In the genomic region with DNA sequence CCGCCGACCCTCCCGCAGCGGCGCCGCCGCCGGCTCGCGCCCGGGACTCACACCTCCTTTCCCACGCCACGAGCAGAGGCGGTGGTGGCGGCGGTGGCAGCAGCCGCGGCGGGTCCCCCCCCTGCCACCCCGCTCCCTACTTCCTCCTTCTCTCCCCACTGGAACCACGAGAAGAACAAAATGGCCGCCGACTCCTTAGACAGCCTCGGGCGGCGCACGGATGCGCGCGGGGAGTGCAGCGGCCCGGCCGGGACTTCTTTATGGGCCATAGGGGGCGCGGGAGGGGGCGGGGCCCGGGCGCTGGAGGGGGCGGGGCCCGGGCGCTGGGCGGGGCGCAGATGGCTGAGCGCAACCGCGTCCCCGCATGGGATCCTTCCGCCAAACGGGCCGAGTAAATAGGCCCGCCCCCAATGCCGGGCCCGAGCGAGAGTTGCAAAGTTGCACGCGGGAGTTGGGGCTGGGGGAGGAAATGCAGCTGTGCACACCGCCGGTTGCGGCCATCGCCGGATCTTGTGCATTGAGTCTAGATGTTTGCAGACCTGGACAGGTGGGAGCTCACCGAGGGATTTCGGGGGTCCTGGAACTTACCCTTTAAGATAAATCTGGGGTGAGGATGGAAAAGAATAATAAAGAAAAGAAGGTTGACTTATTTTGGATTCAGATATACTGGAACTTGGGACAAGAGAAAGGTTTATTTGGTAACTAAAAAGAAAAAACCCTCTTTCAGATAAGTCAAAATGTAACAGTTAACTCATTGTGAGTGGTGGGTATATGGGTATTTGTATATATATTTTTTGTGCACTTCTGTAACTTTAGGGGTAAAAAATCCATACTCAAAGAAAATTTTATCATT, we compare ENCODE assay signal across 8 cellular contexts. TPM values are rescaled to one million over a fixed set of nuclear protein-coding genes. Genes with fewer than 3 reads are reported as not detected.
DNase-seq lines count a peak whose midpoint lies in the region; ATAC-seq, FAIRE-seq and TF ChIP-seq lines count a peak whose summit lies in the region.

Gene PPP1CC, minus strand, starts transcription at position 174 of the 853 bp plus-strand sequence. CDS start 184 bp downstream, outside the sequence.

- ATAC-seq in HG02759 (IDR thresholded peaks at IDR 0.05; ENCODE audit: unreplicated experiment) (peak; percentile 83), Right ventricle myocardium superior (ENCODE audit: poor library complexity) (peak; percentile 95), pancreas (peak; percentile 93 to 97 (median 94))

- H3K4me3 ChIP-seq in pancreas, result peak within 1 kb of the TSS; percentile 66 to 95 (median 92)
- peak within 1 kb of the TSS; percentile 59 to 99 (median 92) for H3K4me3 ChIP-seq in thyroid gland (replicated peaks in 1 of 3)

- 1% methylated on average over 47 to 63 of the region's 63 CpGs for WGBS in pancreas, 2 donors
- 1% methylated on average over 38 to 53 of the region's 63 CpGs for WGBS in thyroid gland, 2 donors

- CTCF ChIA-PET in GM10248 (lab: Yijun Ruan, JAX), result no interaction called here

- H3K36me3 ChIP-seq in pancreas (no peaks in the 10 kb centered on the region), thyroid gland (no peaks in the 10 kb centered on the region)

- TF ChIP-seq CTCF in GM10248 (IDR thresholded peaks at IDR 0.05; ENCODE audit: control extremely low read depth, extremely low read depth, low read depth, missing control alignments) (no peak), pancreas (IDR thresholded peaks at IDR 0.05) (no peak), thyroid gland (IDR thresholded peaks at IDR 0.05) (no peak)

- H3K27ac ChIP-seq in pancreas (peak within 1 kb of the TSS; percentile 76 to 87 (median 82)), thyroid gland (peak within 1 kb of the TSS; percentile 84 to 89 (median 87))

- peak; percentile 9 to 79 for TF ChIP-seq POLR2A in thyroid gland (IDR thresholded peaks at IDR 0.05)

- FAIRE-seq in pancreas (lab: Jason Lieb, UNC), result no peak

- H3K4me1 ChIP-seq in pancreas (peaks cover 20 to 31% (median 29%) of the 10 kb centered on the region in 3 donors), thyroid gland (peaks cover 34 to 38% of the 10 kb centered on the region in 2 donors)

- peak; percentile 95 for DNase-seq in GM10248 (ENCODE audit: extremely low spot score)
- DNase-seq in NCI-H1417 treated with DMSO at 0.1 percent for 48 hours (lab: John Stamatoyannopoulos, UW), result peak; percentile 47
- peak; percentile 85 to 89 for DNase-seq in SW 1271 (lab: John Stamatoyannopoulos, UW)
- DNase-seq in activated naive CD8-positive, alpha-beta T cell treated with anti-CD3 and anti-CD28 coated beads, Interleukin-2, amount 50 U/mL, for 16 hours (ENCODE audit: low read depth, low spot score), result peak; percentile 79
- DNase-seq in Right ventricle myocardium superior, result peak; percentile 97
- DNase-seq in pancreas, result peak; percentile 93 to 97 (median 94)
- peak; percentile 94 for DNase-seq in thyroid gland

- H3K9me3 ChIP-seq in pancreas (no peaks in the 10 kb centered on the region), thyroid gland (no peaks in the 10 kb centered on the region)

- POLR2A ChIA-PET in GM10248 (lab: Yijun Ruan, JAX), result no interaction called here

- H3K27me3 ChIP-seq in pancreas (no peaks in the 10 kb centered on the region), thyroid gland (no peaks in the 10 kb centered on the region)

- intact Hi-C loops in Right ventricle myocardium superior (cut with DNase I) (no loop called here), pancreas (cut with DNase I) (no loop called here), thyroid gland (cut with DNase I) (no loop called here)

RNA-seq across cellular contexts. Expression of gene PPP1CC, which starts in this region (rescaled TPM):
- total RNA-seq in Right ventricle myocardium superior, result 175 TPM
- 10 to 100 TPM; 58.6 to 92.7 (median 75.9) TPM for total RNA-seq in pancreas
- polyA plus RNA-seq in pancreas, result 10 to 100 TPM; 33.3 to 52.9 TPM
- total RNA-seq in thyroid gland, result 100 to 1,000 TPM in 3 of 4 donors, 10 to 100 TPM in 1; 85.3 to 154 (median 118) TPM

Comparison
In these comparisons a context has a peak if more than half of its experiments do, and no peak if none do; other contexts are left out.
1. Peak in every context shown above with its lines: DNase-seq, ATAC-seq, H3K4me3 ChIP-seq and H3K27ac ChIP-seq.
2. DNase-seq: peak in every context shown above with its lines; median percentile 97 in Right ventricle myocardium superior; 95 in GM10248; 94 in pancreas; 94 in thyroid gland; 87 in SW 1271; 79 in activated naive CD8-positive, alpha-beta T cell treated with anti-CD3 and anti-CD28 coated beads, Interleukin-2, amount 50 U/mL, for 16 hours; 47 in NCI-H1417 treated with DMSO at 0.1 percent for 48 hours.